Comparison of ENCODE assay signal across 1 cellular context in genomic region chr20:37259031-37259430, GRCh38.
TF ChIP-seq lines count a peak whose summit lies in the region.

No MANE protein-coding gene starts in this region.

TF ChIP-seq in K562, 482 proteins besides CTCF, POLR2A, EP300 and RAD21:
- TF ChIP-seq NR0B1 (IDR thresholded peaks at IDR 0.05; ENCODE audit: partially characterized antibody) (no peak), FOXP4 (CRISPR knock-in tag; IDR thresholded peaks at IDR 0.05; ENCODE audit: borderline replicate concordance) (no peak), TCF7 (IDR thresholded peaks at IDR 0.05; ENCODE audit: borderline replicate concordance) (no peak), ZBTB2 (IDR thresholded peaks at IDR 0.05) (no peak), ILF3 (IDR thresholded peaks at IDR 0.05; ENCODE audit: borderline replicate concordance) (no peak), BACH1 (tag; IDR thresholded peaks at IDR 0.05) (no peak), MTA1 (IDR thresholded peaks at IDR 0.05; ENCODE audit: borderline replicate concordance) (no peak), RERE (CRISPR knock-in tag; IDR thresholded peaks at IDR 0.05; ENCODE audit: borderline replicate concordance) (no peak), ZNF551 (CRISPR knock-in tag; IDR thresholded peaks at IDR 0.05) (no peak), ZNF146 (CRISPR knock-in tag; IDR thresholded peaks at IDR 0.05; ENCODE audit: unreplicated experiment) (no peak), PCBP1 (IDR thresholded peaks at IDR 0.05; ENCODE audit: low read depth, low read length, poor library complexity, severe bottlenecking) (no peak)
